ENCODE assay signal across 8 cellular contexts in genomic region chr17:42248351-42249179, GRCh38. TPM values are rescaled to one million over a fixed set of nuclear protein-coding genes. Genes with fewer than 3 reads are reported as not detected.
DNase-seq lines count a peak whose midpoint lies in the region; ATAC-seq and TF ChIP-seq lines count a peak whose summit lies in the region.

No MANE protein-coding gene starts in this region.

- peaks cover 65% of the 10 kb centered on the region for H3K79me2 ChIP-seq in DND-41 (ENCODE audit: insufficient read depth, low read length)

- H3K36me3 Mint-ChIP-seq in activated CD4-positive, alpha-beta T cell treated with anti-CD3 and anti-CD28 coated beads, Interleukin-2, amount 10 ng/mL, durations not matched to agents 24 days and 14 days (ENCODE audit: low read depth): peaks cover 31% of the 10 kb centered on the region
- H3K36me3 Mint-ChIP-seq in dendritic cell treated with granulocyte-macrophage colony-stimulating factor and Interleukin-4, amounts not matched to agents 40 ng/mL and 50 ng/mL, for 4 days (ENCODE audit: low read depth): no peaks in the 10 kb centered on the region
- H3K36me3 Mint-ChIP-seq in memory B cell: no peaks in the 10 kb centered on the region

- H3K4me1 Mint-ChIP-seq in activated CD4-positive, alpha-beta T cell treated with anti-CD3 and anti-CD28 coated beads, Interleukin-2, amount 10 ng/mL, durations not matched to agents 24 days and 14 days: peaks cover 58% of the 10 kb centered on the region
- H3K4me1 Mint-ChIP-seq in dendritic cell treated with granulocyte-macrophage colony-stimulating factor and Interleukin-4, amounts not matched to agents 40 ng/mL and 50 ng/mL, for 4 days (ENCODE audit: low read depth): peaks cover 48% of the 10 kb centered on the region
- H3K4me1 Mint-ChIP-seq in memory B cell: peaks cover 33% of the 10 kb centered on the region

- H3K27me3 ChIP-seq in DND-41 (ENCODE audit: insufficient read depth, low read length, poor library complexity): no peaks in the 10 kb centered on the region

- no peak for TF ChIP-seq CTCF in DND-41 (IDR thresholded peaks at IDR 0.05; ENCODE audit: borderline replicate concordance, extremely low read depth, low read length, poor library complexity, severe bottlenecking)

- peak overlapping the region; percentile 78 for H3K27ac ChIP-seq in DND-41 (ENCODE audit: low read length)

- DNase-seq in DND-41: peak; percentile 81
- peak; percentile 64 for DNase-seq in NCI-H2107 (lab: John Stamatoyannopoulos, UW)
- DNase-seq in activated CD4-positive, alpha-beta T cell treated with anti-CD3 and anti-CD28 coated beads, Interleukin-2, amount 10 ng/mL, durations not matched to agents 24 days and 14 days: peak; percentile 94
- DNase-seq in memory B cell (ENCODE audit: low spot score in 2 of 2): peak; percentile 65 to 74
- DNase-seq in stimulated activated CD8-positive, alpha-beta memory T cell treated with anti-CD3 and anti-CD28 coated beads, Interleukin-12 subunit alpha, Interleukin-12 subunit beta, amount 100 ng/mL, for 1 hour (ENCODE audit: low read depth): peak; percentile 62
- no peak for DNase-seq in DMS79 treated with DMSO at 0.1 percent for 48 hours (lab: John Stamatoyannopoulos, UW)

- peak overlapping the region; percentile 98 for H3K27ac Mint-ChIP-seq in activated CD4-positive, alpha-beta T cell treated with anti-CD3 and anti-CD28 coated beads, Interleukin-2, amount 10 ng/mL, durations not matched to agents 24 days and 14 days
- peak overlapping the region; percentile 99 for H3K27ac Mint-ChIP-seq in dendritic cell treated with granulocyte-macrophage colony-stimulating factor and Interleukin-4, amounts not matched to agents 40 ng/mL and 50 ng/mL, for 4 days
- peak overlapping the region; percentile 100 for H3K27ac Mint-ChIP-seq in memory B cell

- H3K4me3 ChIP-seq in DND-41 (ENCODE audit: low read depth in 1 of 2, low read length in 2 of 2): peak overlapping the region; percentile 3 to 57; a peak in 3 of 4 replicates

- no peaks in the 10 kb centered on the region for H3K9me3 ChIP-seq in DND-41 (ENCODE audit: insufficient read depth, low read length, severe bottlenecking)

- no peaks in the 10 kb centered on the region for H3K9me3 Mint-ChIP-seq in activated CD4-positive, alpha-beta T cell treated with anti-CD3 and anti-CD28 coated beads, Interleukin-2, amount 10 ng/mL, durations not matched to agents 24 days and 14 days
- no peaks in the 10 kb centered on the region for H3K9me3 Mint-ChIP-seq in dendritic cell treated with granulocyte-macrophage colony-stimulating factor and Interleukin-4, amounts not matched to agents 40 ng/mL and 50 ng/mL, for 4 days
- H3K9me3 Mint-ChIP-seq in memory B cell: no peaks in the 10 kb centered on the region

- H2AFZ ChIP-seq in DND-41 (ENCODE audit: low read depth, low read length): peak overlapping the region; percentile 71

- no peaks in the 10 kb centered on the region for H3K27me3 Mint-ChIP-seq in activated CD4-positive, alpha-beta T cell treated with anti-CD3 and anti-CD28 coated beads, Interleukin-2, amount 10 ng/mL, durations not matched to agents 24 days and 14 days
- H3K27me3 Mint-ChIP-seq in dendritic cell treated with granulocyte-macrophage colony-stimulating factor and Interleukin-4, amounts not matched to agents 40 ng/mL and 50 ng/mL, for 4 days: no peaks in the 10 kb centered on the region
- no peaks in the 10 kb centered on the region for H3K27me3 Mint-ChIP-seq in memory B cell

- ATAC-seq in DND-41 (ENCODE audit: insufficient read depth, low read depth) (peak; percentile 100), GM21737 (IDR thresholded peaks at IDR 0.05; ENCODE audit: unreplicated experiment) (peak; percentile 86), memory B cell (ENCODE audit: low read depth) (peak; percentile 98)

- intact Hi-C loops in activated CD4-positive, alpha-beta T cell treated with anti-CD3 and anti-CD28 coated beads, Interleukin-2, amount 10 ng/mL, durations not matched to agents 24 days and 14 days (cut with micrococcal nuclease): loop anchor here (2.0 kb wide), 1 partner anchor 26 kb away; no protein-coding TSS in a partner anchor
- intact Hi-C loops in dendritic cell treated with granulocyte-macrophage colony-stimulating factor and Interleukin-4, amounts not matched to agents 40 ng/mL and 50 ng/mL, for 4 days (cut with micrococcal nuclease): no loop called here

- H3K36me3 ChIP-seq in DND-41 (ENCODE audit: insufficient read depth, low read length): no peaks in the 10 kb centered on the region

- peaks cover 2% of the 10 kb centered on the region; the same call in 1 of the 2 replicates for H4K20me1 ChIP-seq in DND-41 (ENCODE audit: insufficient read depth, low read length)

- H3K4me1 ChIP-seq in DND-41 (ENCODE audit: insufficient read depth, low read length): peaks cover 20% of the 10 kb centered on the region

- peak overlapping the region; percentile 62 for H3K4me2 ChIP-seq in DND-41 (ENCODE audit: insufficient read depth, low read length)

- H3K4me3 Mint-ChIP-seq in activated CD4-positive, alpha-beta T cell treated with anti-CD3 and anti-CD28 coated beads, Interleukin-2, amount 10 ng/mL, durations not matched to agents 24 days and 14 days: peak overlapping the region; percentile 87
- peak overlapping the region; percentile 76 for H3K4me3 Mint-ChIP-seq in dendritic cell treated with granulocyte-macrophage colony-stimulating factor and Interleukin-4, amounts not matched to agents 40 ng/mL and 50 ng/mL, for 4 days
- peak overlapping the region; percentile 97 for H3K4me3 Mint-ChIP-seq in memory B cell

- H3K9ac ChIP-seq in DND-41 (ENCODE audit: low read depth, low read length): peak overlapping the region; percentile 52

RNA-seq across cellular contexts. Expression of gene STAT5B, which starts 27.6 kb away (rescaled TPM):
- 184 and 189 TPM in 2 replicates for total RNA-seq in activated CD4-positive, alpha-beta T cell treated with anti-CD3 and anti-CD28 coated beads, Interleukin-2, amount 10 ng/mL, durations not matched to agents 24 days and 14 days

RNA-seq across cellular contexts. Expression of gene STAT5A, which starts 39.7 kb away (rescaled TPM):
- total RNA-seq in activated CD4-positive, alpha-beta T cell treated with anti-CD3 and anti-CD28 coated beads, Interleukin-2, amount 10 ng/mL, durations not matched to agents 24 days and 14 days: 346 and 348 TPM in 2 replicates

RNA-seq across cellular contexts. Expression of gene GHDC, which starts 54.3 kb away (rescaled TPM):
- 14.4 and 17.5 TPM in 2 replicates for total RNA-seq in activated CD4-positive, alpha-beta T cell treated with anti-CD3 and anti-CD28 coated beads, Interleukin-2, amount 10 ng/mL, durations not matched to agents 24 days and 14 days
